ENCODE assay signal across 8 cellular contexts in the genomic region with DNA sequence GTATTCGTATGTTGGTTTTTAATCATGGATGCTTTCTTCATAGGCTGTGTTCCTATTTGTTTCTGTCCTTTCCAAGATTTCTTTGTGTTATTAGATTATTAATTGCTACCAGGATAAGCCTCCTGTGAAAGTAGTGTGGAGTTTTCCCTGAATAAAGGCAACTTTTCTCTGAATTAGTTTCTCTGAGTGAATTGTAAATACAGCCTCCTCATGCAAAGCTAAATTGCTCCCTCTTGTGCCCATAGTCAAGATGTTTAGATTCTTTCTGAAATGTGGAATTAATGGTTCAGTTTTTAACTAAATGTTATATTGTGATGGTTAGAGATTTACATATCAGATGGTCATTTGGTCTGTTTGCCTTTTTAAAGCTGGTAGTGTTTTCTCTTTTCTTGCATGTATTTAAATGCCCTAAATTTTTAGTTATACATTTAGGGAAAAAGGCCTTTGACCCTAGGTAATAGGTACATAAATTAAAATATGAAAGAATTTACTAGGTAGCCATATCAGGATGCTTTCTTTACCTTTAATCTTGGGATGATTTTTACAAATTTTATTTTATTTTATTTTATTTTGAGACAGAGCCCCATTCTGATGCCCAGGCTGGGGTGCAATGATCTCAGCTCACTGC. TPM values are rescaled to one million over a fixed set of nuclear protein-coding genes. Genes with fewer than 3 reads are reported as not detected.
DNase-seq lines count a peak whose midpoint lies in the region; ATAC-seq and TF ChIP-seq lines count a peak whose summit lies in the region.

No MANE protein-coding gene starts in this region.

- peak; percentile 22 for DNase-seq in Calu3
- peak; percentile 43 for DNase-seq in H7
- DNase-seq in NCI-H446 treated with DMSO at 0.1 percent for 48 hours (lab: John Stamatoyannopoulos, UW) = peak; percentile 26
- DNase-seq in body of pancreas = peak in 1 of 4 donors; percentile 20
- DNase-seq in kidney tubule cell (ENCODE audit: low spot score) = peak; percentile 47
- DNase-seq in activated T-cell treated with anti-CD3 and anti-CD28 coated beads, Interleukin-2, amount 50 U/mL, for 48 hours = no peak

- 79 to 92% methylated on average over 1 of the region's 1 CpG for WGBS in body of pancreas, 2 donors

- peaks cover 4% of the 10 kb centered on the region for H3K36me3 ChIP-seq in H7 (replicated peaks; ENCODE audit: control insufficient read depth, insufficient read depth, low read length)
- peaks cover 5 to 8% of the 10 kb centered on the region in 2 donors for H3K36me3 ChIP-seq in body of pancreas (replicated peaks in 1 of 2; ENCODE audit: insufficient read depth in 1 of 2, low read depth in 2 of 2)

- CTCF ChIA-PET in Calu3 (lab: Charles Lee) = interaction anchor here (0.6 to 1.1 kb wide), 4 partner anchors 19 to 230 kb away, joined by 3 to 10 read pairs (median 4); no protein-coding TSS in a partner anchor

- no peaks in the 10 kb centered on the region for H3K27me3 ChIP-seq in H7 (ENCODE audit: control insufficient read depth, insufficient read depth, low read length)
- no peaks in the 10 kb centered on the region for H3K27me3 ChIP-seq in body of pancreas

- no peaks in the 10 kb centered on the region for H3K9me3 ChIP-seq in body of pancreas

- H3K4me3 ChIP-seq in H7 (ENCODE audit: insufficient read depth, low read depth, low read length) (no peak overlapping the region), body of pancreas (no peak overlapping the region)

- ATAC-seq in body of pancreas (no peak), GM21723 (IDR thresholded peaks at IDR 0.05; ENCODE audit: unreplicated experiment) (no peak), GM19035 (IDR thresholded peaks at IDR 0.05; ENCODE audit: unreplicated experiment) (no peak)

- intact Hi-C loops in Calu3 (cut with micrococcal nuclease; ENCODE audit: unreplicated experiment) = loop anchor here (1.0 kb wide), 2 partner anchors 87 to 344 kb away; no protein-coding TSS in a partner anchor
- intact Hi-C loops in body of pancreas (cut with DNase I) = no loop called here

- no peaks in the 10 kb centered on the region for H3K9me3 Mint-ChIP-seq in Calu3 (ENCODE audit: low read depth, unreplicated experiment)

- no peak for TF ChIP-seq POLR2A in body of pancreas (IDR thresholded peaks at IDR 0.05)

- H3K4me1 ChIP-seq in body of pancreas = no peaks in the 10 kb centered on the region

- H3K36me3 Mint-ChIP-seq in Calu3 (ENCODE audit: insufficient read depth, unreplicated experiment) = no peaks in the 10 kb centered on the region

- no TSS peak for BruUV-seq in Calu3 (replicated peaks; lab: Mats Ljungman, UMichigan)

- no peak overlapping the region for H3K27ac Mint-ChIP-seq in Calu3 (ENCODE audit: unreplicated experiment)

- no peak overlapping the region for H3K27ac ChIP-seq in body of pancreas

- H3K4me1 Mint-ChIP-seq in Calu3 (ENCODE audit: low read depth, unreplicated experiment) = peaks cover 14% of the 10 kb centered on the region

- no peak overlapping the region for H3K4me3 Mint-ChIP-seq in Calu3 (ENCODE audit: low read depth, unreplicated experiment)

- peak; percentile 28 for TF ChIP-seq CTCF in Calu3 (IDR thresholded peaks at IDR 0.05; ENCODE audit: unreplicated experiment)
- TF ChIP-seq CTCF in body of pancreas (IDR thresholded peaks at IDR 0.05) = peak in 6 of 7 experiments; percentile 26 to 66 (median 56)

- no peaks in the 10 kb centered on the region for H3K27me3 Mint-ChIP-seq in Calu3 (ENCODE audit: unreplicated experiment)

RNA-seq across cellular contexts. Expression of gene APAF1, which starts 8.9 kb away (rescaled TPM):
- total RNA-seq in Calu3 (2022) (24.7 and 28.5 TPM in 2 replicates), body of pancreas (10 to 100 TPM in 1 of 2 donors, 1 to 10 TPM in 1; 5.9 to 12.2 TPM)
- total RNA-seq in H7 (2014; rRNA removed; shearing (Covaris generic)) = 15.5 and 18.3 TPM in 2 replicates

RNA-seq across cellular contexts. Expression of gene IKBIP, which starts 9.4 kb away (rescaled TPM):
- total RNA-seq in Calu3 (2022) (21.7 and 24.7 TPM in 2 replicates), body of pancreas (1 to 10 TPM; 2.3 to 6.2 TPM)
- total RNA-seq in H7 (2014; rRNA removed; shearing (Covaris generic)) = 11.0 and 16.9 TPM in 2 replicates

Comparison
In these comparisons a context has a peak if more than half of its experiments do, and no peak if none do; other contexts are left out.
1. DNase-seq: peak in Calu3 (single experiment), H7 (single experiment), NCI-H446 treated with DMSO at 0.1 percent for 48 hours (single experiment) and kidney tubule cell (single experiment); none in activated T-cell treated with anti-CD3 and anti-CD28 coated beads, Interleukin-2, amount 50 U/mL, for 48 hours (0 of 2).